30 cellular contexts compared by ENCODE assay signal in the genomic region with DNA sequence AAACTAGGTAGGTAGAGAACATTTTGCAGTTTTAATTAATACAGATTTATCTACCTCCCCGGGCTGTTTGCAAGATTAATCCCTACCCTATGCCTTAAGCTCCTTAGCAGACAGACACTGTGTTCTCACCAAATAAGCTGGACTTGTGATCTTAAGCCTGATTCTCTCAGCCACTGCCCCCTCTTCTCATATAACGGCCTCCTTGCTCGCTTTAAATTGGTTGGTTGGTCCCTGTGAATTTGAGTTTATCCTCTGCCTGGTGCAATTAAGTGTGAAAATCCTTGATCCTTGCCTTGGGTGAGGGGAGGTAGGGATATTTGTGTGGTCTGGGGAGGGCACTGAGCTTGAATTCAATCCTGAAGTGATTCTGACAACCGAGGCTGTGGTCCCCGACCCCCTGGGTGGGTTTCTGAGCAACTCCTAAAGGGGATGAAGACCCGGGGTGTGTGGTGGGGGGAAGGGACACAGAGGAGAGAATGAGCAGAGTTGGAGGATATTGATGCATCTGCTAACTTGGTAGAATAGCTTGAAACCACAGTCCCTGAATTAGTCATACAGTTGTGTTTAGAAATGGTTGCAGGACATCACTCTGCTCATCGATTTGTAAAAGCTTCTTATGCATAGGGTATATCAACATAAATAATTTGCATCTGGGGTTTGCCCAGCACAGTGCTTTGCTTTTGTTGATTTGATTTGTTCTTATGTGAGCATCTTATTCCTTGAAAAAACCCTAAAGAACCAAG.
DNase-seq lines count a peak whose midpoint lies in the region; ATAC-seq and TF ChIP-seq lines count a peak whose summit lies in the region.
"Had no signal": no experiment of that assay in that cellular context is flagged by ENCODE, and none has a peak within 500 bp of the region (broad histone marks: within the 10 kb centered on the region; RNA-seq: fewer than 3 reads in every experiment).

No MANE protein-coding gene starts in this region.

- TF ChIP-seq CTCF in retinal pigment epithelial cell (conservative IDR thresholded peaks at IDR 0.05; ENCODE audit: low read depth, low read length) (no peak), tibial artery (IDR thresholded peaks at IDR 0.05) (no peak)

- H3K27ac ChIP-seq in tibial artery = no peak overlapping the region
- H3K27ac ChIP-seq: colonic mucosa, hepatocyte, left lung, neutrophil, prostate gland, thoracic aorta, vagina had no signal

- H3K27me3 ChIP-seq in tibial artery = no peaks in the 10 kb centered on the region
- H3K27me3 ChIP-seq: colonic mucosa, hepatocyte, left lung, neutrophil, vagina had no signal

- peak; percentile 59 for DNase-seq in NCI-H524 treated with DMSO at 0.1 percent for 48 hours (lab: John Stamatoyannopoulos, UW)
- peak; percentile 41 for DNase-seq in fibroblast of peridontal ligament (ENCODE audit: extremely low read depth)
- peak; percentile 96 for DNase-seq in retinal pigment epithelial cell (ENCODE audit: low read depth)
- no peak for DNase-seq in OCI-M1 (lab: John Stamatoyannopoulos, UW)
- DNase-seq in tibial artery = no peak
- DNase-seq in activated gamma-delta T cell treated with Interleukin-2 at 50 U/mL for 16 hours = no peak
- no peak for DNase-seq in activated effector memory CD4-positive, alpha-beta T cell treated with Interleukin-2 at 50 U/mL for 16 hours
- DNase-seq: activated B cell treated with CpG ODN at 0.5 μM for 24 hours; activated CD4-positive, alpha-beta T cell treated with anti-CD3 and anti-CD28 coated beads, Interleukin-2, amount 50 U/mL, for 1 hour; activated CD8-positive, alpha-beta memory T cell treated with anti-CD3 and anti-CD28 coated beads, Interleukin-2, amount 10 ng/mL, durations not matched to agents 7 days and 5 days; activated naive CD4-positive, alpha-beta T cell treated with anti-CD3 and anti-CD28 coated beads, Interleukin-2, amount 10 ng/mL, durations not matched to agents 7 days and 5 days; activated T-cell treated with anti-CD3 and anti-CD28 coated beads, Interleukin-2, amount 50 U/mL, for 72 hours; amygdala; C1 segment of cervical spinal cord; colonic mucosa; effector memory CD8-positive, alpha-beta T cell; foreskin melanocyte; Karpas-422; left lung; mesendoderm; NCI-H1436 treated with DMSO at 0.1 percent for 48 hours; NK-92 treated with Interleukin-12 subunit alpha and Interleukin-12 subunit beta, amount 100 ng/mL, for 24 hours; SHP77 treated with DMSO at 0.1 percent for 48 hours had no signal

- intact Hi-C loops in tibial artery (cut with DNase I; ENCODE audit: low total_unique reads) = no loop called here

- peak; percentile 49 for ATAC-seq in GM18867 (IDR thresholded peaks at IDR 0.05; ENCODE audit: unreplicated experiment)
- ATAC-seq: activated CD8-positive, alpha-beta memory T cell treated with anti-CD3 and anti-CD28 coated beads, Interleukin-2, amount 10 ng/mL, durations not matched to agents 7 days and 5 days; activated T-cell treated with anti-CD3 and anti-CD28 coated beads, Interleukin-2, amount 50 U/mL, for 72 hours; effector memory CD8-positive, alpha-beta T cell; HCT116; left lung had no signal

- H3K36me3 ChIP-seq in tibial artery = no peaks in the 10 kb centered on the region
- H3K36me3 ChIP-seq: colonic mucosa, left lung, neutrophil, prostate gland, thoracic aorta, vagina had no signal

- H3K9me3 ChIP-seq in tibial artery = no peaks in the 10 kb centered on the region
- H3K9me3 ChIP-seq: colonic mucosa, left lung, neutrophil, prostate gland, thoracic aorta, vagina had no signal

- H3K4me1 ChIP-seq in tibial artery = peaks cover 0 to 13% (median 4%) of the 10 kb centered on the region in 4 donors
- H3K4me1 ChIP-seq: colonic mucosa, left lung, prostate gland had no signal

- peak overlapping the region; percentile 5 for H3K4me3 ChIP-seq in retinal pigment epithelial cell (ENCODE audit: low read length)
- H3K4me3 ChIP-seq in tibial artery = no peak overlapping the region
- H3K4me3 ChIP-seq: colonic mucosa, hepatocyte, left lung, prostate gland, thoracic aorta, vagina had no signal

Comparison
In these comparisons a context has a peak if more than half of its experiments do, and no peak if none do; other contexts are left out.
1. DNase-seq: peak in NCI-H524 treated with DMSO at 0.1 percent for 48 hours (single experiment), fibroblast of peridontal ligament (single experiment) and retinal pigment epithelial cell (single experiment); none in OCI-M1 (single experiment), tibial artery (0 of 2), activated gamma-delta T cell treated with Interleukin-2 at 50 U/mL for 16 hours (single experiment) and activated effector memory CD4-positive, alpha-beta T cell treated with Interleukin-2 at 50 U/mL for 16 hours (single experiment).